ENCODE assay signal across 1 cellular context in genomic region chr20:34516038-34516873, GRCh38.
A peak's percentile ranks its signal among the peaks of the same experiment; 100 is the strongest.
TF ChIP-seq lines count a peak whose summit lies in the region.

TSS of gene DYNLRB1 (plus strand) at chr20:34516422. CDS start at chr20:34516459, 37 bp downstream.

TF ChIP-seq in HepG2, 621 proteins besides CTCF, POLR2A, EP300 and RAD21 (continued from another document and continues in another):
- TF ChIP-seq, protein P1, sequence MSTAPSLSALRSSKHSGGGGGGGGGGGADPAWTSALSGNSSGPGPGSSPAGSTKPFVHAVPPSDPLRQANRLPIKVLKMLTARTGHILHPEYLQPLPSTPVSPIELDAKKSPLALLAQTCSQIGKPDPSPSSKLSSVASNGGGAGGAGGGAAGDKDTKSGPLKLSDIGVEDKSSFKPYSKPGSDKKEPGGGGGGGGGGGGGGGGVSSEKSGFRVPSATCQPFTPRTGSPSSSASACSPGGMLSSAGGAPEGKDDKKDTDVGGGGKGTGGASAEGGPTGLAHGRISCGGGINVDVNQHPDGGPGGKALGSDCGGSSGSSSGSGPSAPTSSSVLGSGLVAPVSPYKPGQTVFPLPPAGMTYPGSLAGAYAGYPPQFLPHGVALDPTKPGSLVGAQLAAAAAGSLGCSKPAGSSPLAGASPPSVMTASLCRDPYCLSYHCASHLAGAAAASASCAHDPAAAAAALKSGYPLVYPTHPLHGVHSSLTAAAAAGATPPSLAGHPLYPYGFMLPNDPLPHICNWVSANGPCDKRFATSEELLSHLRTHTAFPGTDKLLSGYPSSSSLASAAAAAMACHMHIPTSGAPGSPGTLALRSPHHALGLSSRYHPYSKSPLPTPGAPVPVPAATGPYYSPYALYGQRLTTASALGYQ (CRISPR knock-in tag; IDR thresholded peaks at IDR 0.05), result peak; percentile 73
- TF ChIP-seq RAD51 (IDR thresholded peaks at IDR 0.05; ENCODE audit: borderline replicate concordance) (no peak), EHMT2 (IDR thresholded peaks at IDR 0.05; ENCODE audit: borderline replicate concordance, low read depth, low read length) (no peak), RERE (CRISPR knock-in tag; IDR thresholded peaks at IDR 0.05; ENCODE audit: low read depth) (0 out of 2 replicates have a peak, but pooled peaks have one; percentile 26), ZKSCAN1 (IDR thresholded peaks at IDR 0.05; ENCODE audit: low read length) (no peak), IRX3 (CRISPR knock-in tag; IDR thresholded peaks at IDR 0.05; ENCODE audit: borderline replicate concordance, low read depth) (peak; percentile 79), MBNL3 (CRISPR knock-in tag; conservative IDR thresholded peaks at IDR 0.05) (no peak), ZBTB14 (CRISPR knock-in tag; IDR thresholded peaks at IDR 0.05) (no peak; the same call in 1 of the 2 replicates), JUN (CRISPR knock-in tag; IDR thresholded peaks at IDR 0.05) (peak; percentile 63; the same call in 1 of the 2 replicates), HOXA5 (CRISPR knock-in tag; IDR thresholded peaks at IDR 0.05) (peak; percentile 51), IKZF4 (CRISPR knock-in tag; IDR thresholded peaks at IDR 0.05; ENCODE audit: borderline replicate concordance, low read depth, not compliant biosample characterization) (peak; percentile 93), MYC (CRISPR knock-in tag; IDR thresholded peaks at IDR 0.05; ENCODE audit: borderline replicate concordance) (no peak; the same call in none of the 2 replicates), YY1 (IDR thresholded peaks at IDR 0.05; ENCODE audit: insufficient read depth, insufficient replicate concordance, low read depth, low read length) (peak; percentile 63), ZNF510 (CRISPR knock-in tag; IDR thresholded peaks at IDR 0.05; ENCODE audit: low read depth) (no peak; the same call in 1 of the 2 replicates), ZNF17 (CRISPR knock-in tag; IDR thresholded peaks at IDR 0.05) (no peak), ZNF343 (CRISPR knock-in tag; IDR thresholded peaks at IDR 0.05) (0 out of 2 replicates have a peak, but pooled peaks have one; percentile 26), MYNN (CRISPR knock-in tag; IDR thresholded peaks at IDR 0.05; ENCODE audit: low read depth) (peak; percentile 90; the same call in 1 of the 2 replicates), ZBTB44 (CRISPR knock-in tag; IDR thresholded peaks at IDR 0.05) (peak; percentile 88), ZNF33A (CRISPR knock-in tag; IDR thresholded peaks at IDR 0.05; ENCODE audit: borderline replicate concordance) (peak; percentile 94; the same call in 1 of the 2 replicates), FOXP4 (CRISPR knock-in tag; IDR thresholded peaks at IDR 0.05) (no peak), ZBTB7A (CRISPR knock-in tag; IDR thresholded peaks at IDR 0.05) (no peak), ZBTB7B (CRISPR knock-in tag; IDR thresholded peaks at IDR 0.05) (peak; percentile 94), HMGA1 (CRISPR knock-in tag; conservative IDR thresholded peaks at IDR 0.05) (no peak), ZNF709 (CRISPR knock-in tag; IDR thresholded peaks at IDR 0.05) (peak; percentile 44; the same call in 1 of the 2 replicates), GZF1 (CRISPR knock-in tag; IDR thresholded peaks at IDR 0.05) (peak; percentile 92), IKZF1 (IDR thresholded peaks at IDR 0.05) (no peak), ELF4 (CRISPR knock-in tag; IDR thresholded peaks at IDR 0.05; ENCODE audit: borderline replicate concordance) (peak; percentile 99), EED (CRISPR knock-in tag; IDR thresholded peaks at IDR 0.05) (peak; percentile 89; the same call in 1 of the 2 replicates), ZNF136 (CRISPR knock-in tag; IDR thresholded peaks at IDR 0.05; ENCODE audit: low read depth) (0 out of 2 replicates have a peak, but pooled peaks have one; percentile 4), TFDP1 (CRISPR knock-in tag; IDR thresholded peaks at IDR 0.05; ENCODE audit: borderline replicate concordance) (peak; percentile 70; the same call in 1 of the 2 replicates), TRIM22 (IDR thresholded peaks at IDR 0.05) (no peak)
- TF ChIP-seq, protein P2, sequence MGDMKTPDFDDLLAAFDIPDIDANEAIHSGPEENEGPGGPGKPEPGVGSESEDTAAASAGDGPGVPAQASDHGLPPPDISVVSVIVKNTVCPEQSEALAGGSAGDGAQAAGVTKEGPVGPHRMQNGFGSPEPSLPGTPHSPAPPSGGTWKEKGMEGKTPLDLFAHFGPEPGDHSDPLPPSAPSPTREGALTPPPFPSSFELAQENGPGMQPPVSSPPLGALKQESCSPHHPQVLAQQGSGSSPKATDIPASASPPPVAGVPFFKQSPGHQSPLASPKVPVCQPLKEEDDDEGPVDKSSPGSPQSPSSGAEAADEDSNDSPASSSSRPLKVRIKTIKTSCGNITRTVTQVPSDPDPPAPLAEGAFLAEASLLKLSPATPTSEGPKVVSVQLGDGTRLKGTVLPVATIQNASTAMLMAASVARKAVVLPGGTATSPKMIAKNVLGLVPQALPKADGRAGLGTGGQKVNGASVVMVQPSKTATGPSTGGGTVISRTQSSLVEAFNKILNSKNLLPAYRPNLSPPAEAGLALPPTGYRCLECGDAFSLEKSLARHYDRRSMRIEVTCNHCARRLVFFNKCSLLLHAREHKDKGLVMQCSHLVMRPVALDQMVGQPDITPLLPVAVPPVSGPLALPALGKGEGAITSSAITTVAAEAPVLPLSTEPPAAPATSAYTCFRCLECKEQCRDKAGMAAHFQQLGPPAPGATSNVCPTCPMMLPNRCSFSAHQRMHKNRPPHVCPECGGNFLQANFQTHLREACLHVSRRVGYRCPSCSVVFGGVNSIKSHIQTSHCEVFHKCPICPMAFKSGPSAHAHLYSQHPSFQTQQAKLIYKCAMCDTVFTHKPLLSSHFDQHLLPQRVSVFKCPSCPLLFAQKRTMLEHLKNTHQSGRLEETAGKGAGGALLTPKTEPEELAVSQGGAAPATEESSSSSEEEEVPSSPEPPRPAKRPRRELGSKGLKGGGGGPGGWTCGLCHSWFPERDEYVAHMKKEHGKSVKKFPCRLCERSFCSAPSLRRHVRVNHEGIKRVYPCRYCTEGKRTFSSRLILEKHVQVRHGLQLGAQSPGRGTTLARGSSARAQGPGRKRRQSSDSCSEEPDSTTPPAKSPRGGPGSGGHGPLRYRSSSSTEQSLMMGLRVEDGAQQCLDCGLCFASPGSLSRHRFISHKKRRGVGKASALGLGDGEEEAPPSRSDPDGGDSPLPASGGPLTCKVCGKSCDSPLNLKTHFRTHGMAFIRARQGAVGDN (CRISPR knock-in tag; IDR thresholded peaks at IDR 0.05), result peak; percentile 95
- TF ChIP-seq, protein P3, sequence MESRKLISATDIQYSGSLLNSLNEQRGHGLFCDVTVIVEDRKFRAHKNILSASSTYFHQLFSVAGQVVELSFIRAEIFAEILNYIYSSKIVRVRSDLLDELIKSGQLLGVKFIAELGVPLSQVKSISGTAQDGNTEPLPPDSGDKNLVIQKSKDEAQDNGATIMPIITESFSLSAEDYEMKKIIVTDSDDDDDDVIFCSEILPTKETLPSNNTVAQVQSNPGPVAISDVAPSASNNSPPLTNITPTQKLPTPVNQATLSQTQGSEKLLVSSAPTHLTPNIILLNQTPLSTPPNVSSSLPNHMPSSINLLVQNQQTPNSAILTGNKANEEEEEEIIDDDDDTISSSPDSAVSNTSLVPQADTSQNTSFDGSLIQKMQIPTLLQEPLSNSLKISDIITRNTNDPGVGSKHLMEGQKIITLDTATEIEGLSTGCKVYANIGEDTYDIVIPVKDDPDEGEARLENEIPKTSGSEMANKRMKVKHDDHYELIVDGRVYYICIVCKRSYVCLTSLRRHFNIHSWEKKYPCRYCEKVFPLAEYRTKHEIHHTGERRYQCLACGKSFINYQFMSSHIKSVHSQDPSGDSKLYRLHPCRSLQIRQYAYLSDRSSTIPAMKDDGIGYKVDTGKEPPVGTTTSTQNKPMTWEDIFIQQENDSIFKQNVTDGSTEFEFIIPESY (CRISPR knock-in tag; IDR thresholded peaks at IDR 0.05), result peak; percentile 55
- TF ChIP-seq, protein P4, sequence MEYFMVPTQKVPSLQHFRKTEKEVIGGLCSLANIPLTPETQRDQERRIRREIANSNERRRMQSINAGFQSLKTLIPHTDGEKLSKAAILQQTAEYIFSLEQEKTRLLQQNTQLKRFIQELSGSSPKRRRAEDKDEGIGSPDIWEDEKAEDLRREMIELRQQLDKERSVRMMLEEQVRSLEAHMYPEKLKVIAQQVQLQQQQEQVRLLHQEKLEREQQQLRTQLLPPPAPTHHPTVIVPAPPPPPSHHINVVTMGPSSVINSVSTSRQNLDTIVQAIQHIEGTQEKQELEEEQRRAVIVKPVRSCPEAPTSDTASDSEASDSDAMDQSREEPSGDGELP (IDR thresholded peaks at IDR 0.05; ENCODE audit: borderline replicate concordance, low read depth), result peak; percentile 39; the same call in 1 of the 2 replicates
